Comparison of ENCODE assay signal across 17 cellular contexts in the genomic region with DNA sequence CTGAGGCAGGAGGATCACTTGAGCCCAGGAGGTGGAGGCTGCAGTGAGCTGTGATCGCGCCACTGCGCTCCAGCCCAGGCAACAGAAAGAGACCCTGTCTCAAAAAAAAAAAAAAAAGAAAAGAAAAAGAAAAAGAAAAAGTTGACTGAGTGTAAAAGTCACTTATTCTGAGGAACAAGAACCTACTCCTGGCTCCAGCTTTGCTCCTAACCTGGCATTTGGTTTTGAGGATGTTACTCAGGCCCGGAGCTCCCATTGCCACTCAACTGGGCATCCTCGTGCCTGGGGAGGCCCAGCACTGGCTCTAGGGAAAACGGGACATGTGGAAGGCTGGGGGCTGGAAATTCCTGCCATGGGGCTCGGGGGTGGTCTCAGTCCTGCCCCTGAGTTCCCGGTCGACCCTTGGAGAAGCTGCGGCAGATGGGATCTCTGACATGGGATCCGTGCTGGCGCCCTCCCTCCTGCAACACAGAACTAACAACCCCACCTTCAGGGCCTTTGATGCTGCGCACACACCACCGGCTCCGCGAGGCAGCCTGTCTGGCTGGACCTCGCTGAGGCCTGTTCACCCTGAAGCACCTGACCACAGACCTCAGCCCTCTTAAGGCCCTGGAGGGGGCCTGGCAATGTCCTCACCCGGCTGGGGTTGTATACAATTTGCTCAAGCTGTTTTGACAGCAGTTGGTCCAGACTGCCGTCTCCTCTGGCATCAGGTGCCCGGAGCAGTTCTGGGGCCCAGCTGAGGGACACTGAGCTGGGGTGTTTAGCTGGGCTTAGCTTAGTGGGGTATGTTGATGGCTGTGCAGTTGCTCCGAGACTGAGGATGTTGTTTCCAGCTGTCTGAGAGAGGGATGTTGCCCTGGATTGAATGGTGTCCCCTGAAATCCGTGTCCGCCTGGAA. TPM values are rescaled to one million over a fixed set of nuclear protein-coding genes. Genes with fewer than 3 reads are reported as not detected.
DNase-seq lines count a peak whose midpoint lies in the region; ATAC-seq and TF ChIP-seq lines count a peak whose summit lies in the region.
"Had no signal": no experiment of that assay in that cellular context is flagged by ENCODE, and none has a peak within 500 bp of the region (broad histone marks: within the 10 kb centered on the region; RNA-seq: fewer than 3 reads in every experiment).

No MANE protein-coding gene starts in this region.

- H3K4me3 ChIP-seq in CD8-positive, alpha-beta T cell (ENCODE audit: low read depth, low read length) = no peak overlapping the region
- no peak overlapping the region for H3K4me3 ChIP-seq in A673 (ENCODE audit: low read depth, low read length, poor library complexity, severe bottlenecking)

- H3K27ac ChIP-seq in CD8-positive, alpha-beta T cell (ENCODE audit: low read depth, low read length) = no peak overlapping the region
- H3K27ac ChIP-seq in A673 (ENCODE audit: low read depth, low read length, poor library complexity, severe bottlenecking) = no peak overlapping the region
- H3K27ac ChIP-seq: 22Rv1 had no signal

- peaks cover 69% of the 10 kb centered on the region for H3K4me1 Mint-ChIP-seq in CD8-positive, alpha-beta T cell (ENCODE audit: low read depth)
- H3K4me1 Mint-ChIP-seq in activated CD8-positive, alpha-beta T cell treated with anti-CD3 and anti-CD28 coated beads, Interleukin-2, amount 10 ng/mL, durations not matched to agents 7 days and 5 days (ENCODE audit: low read depth) = peaks cover 72% of the 10 kb centered on the region
- H3K4me1 Mint-ChIP-seq in mesothelial cell of epicardium = peaks cover 25% of the 10 kb centered on the region

- H3K27me3 ChIP-seq in CD8-positive, alpha-beta T cell (ENCODE audit: insufficient read depth, low read length) = no peaks in the 10 kb centered on the region
- H3K27me3 ChIP-seq in A673 (replicated peaks; ENCODE audit: insufficient read depth, low read depth, low read length, poor library complexity) = no peaks in the 10 kb centered on the region

- H3K4me1 ChIP-seq in CD8-positive, alpha-beta T cell (ENCODE audit: insufficient read depth, low read length) = peaks cover 72% of the 10 kb centered on the region
- no peaks in the 10 kb centered on the region for H3K4me1 ChIP-seq in A673 (ENCODE audit: insufficient read depth, low read length, poor library complexity, severe bottlenecking)

- peak overlapping the region; percentile 64 for H3K4me3 Mint-ChIP-seq in CD8-positive, alpha-beta T cell
- H3K4me3 Mint-ChIP-seq in activated CD8-positive, alpha-beta T cell treated with anti-CD3 and anti-CD28 coated beads, Interleukin-2, amount 10 ng/mL, durations not matched to agents 7 days and 5 days = no peak overlapping the region
- no peak overlapping the region for H3K4me3 Mint-ChIP-seq in mesothelial cell of epicardium
- H3K4me3 Mint-ChIP-seq: naive B cell had no signal

- H3K9me3 Mint-ChIP-seq in CD8-positive, alpha-beta T cell = no peaks in the 10 kb centered on the region
- H3K9me3 Mint-ChIP-seq in activated CD8-positive, alpha-beta T cell treated with anti-CD3 and anti-CD28 coated beads, Interleukin-2, amount 10 ng/mL, durations not matched to agents 7 days and 5 days (ENCODE audit: insufficient read depth) = no peaks in the 10 kb centered on the region
- H3K9me3 Mint-ChIP-seq in mesothelial cell of epicardium = no peaks in the 10 kb centered on the region
- H3K9me3 Mint-ChIP-seq: naive B cell had no signal

- no peaks in the 10 kb centered on the region for H3K9me3 ChIP-seq in CD8-positive, alpha-beta T cell (ENCODE audit: low read length)
- H3K9me3 ChIP-seq in A673 (ENCODE audit: low read depth, low read length, poor library complexity, severe bottlenecking) = no peaks in the 10 kb centered on the region

- H3K27ac Mint-ChIP-seq in CD8-positive, alpha-beta T cell = peak overlapping the region; percentile 82
- H3K27ac Mint-ChIP-seq in activated CD8-positive, alpha-beta T cell treated with anti-CD3 and anti-CD28 coated beads, Interleukin-2, amount 10 ng/mL, durations not matched to agents 7 days and 5 days = peak overlapping the region; percentile 55
- H3K27ac Mint-ChIP-seq in mesothelial cell of epicardium = peak overlapping the region; percentile 50

- no peaks in the 10 kb centered on the region for H3K27me3 Mint-ChIP-seq in CD8-positive, alpha-beta T cell (ENCODE audit: low read depth)
- H3K27me3 Mint-ChIP-seq in activated CD8-positive, alpha-beta T cell treated with anti-CD3 and anti-CD28 coated beads, Interleukin-2, amount 10 ng/mL, durations not matched to agents 7 days and 5 days (ENCODE audit: low read depth) = peaks cover 4% of the 10 kb centered on the region
- H3K27me3 Mint-ChIP-seq in mesothelial cell of epicardium (ENCODE audit: low read depth) = peaks cover 13% of the 10 kb centered on the region

- BruUV-seq in A673 (replicated peaks; lab: Mats Ljungman, UMichigan) = no TSS peak

- DNase-seq in DMS 273 (lab: John Stamatoyannopoulos, UW; ENCODE audit: unreplicated experiment) (peak; percentile 51), DMS 273 treated with DMSO at 0.1 percent for 48 hours (lab: John Stamatoyannopoulos, UW) (no peak), mesothelial cell of epicardium (ENCODE audit: low spot score in 2 of 2, unreplicated experiment in 2 of 2) (no peak), A673 (ENCODE audit: low spot score) (no peak)
- DNase-seq in CD8-positive, alpha-beta T cell = peak in 2 of 7 experiments; percentile 28 to 35
- no peak for DNase-seq in activated CD8-positive, alpha-beta T cell treated with anti-CD3 and anti-CD28 coated beads, Interleukin-2, amount 10 ng/mL, durations not matched to agents 7 days and 5 days
- no peak for DNase-seq in activated CD4-positive, CD25-positive, alpha-beta regulatory T cell treated with anti-CD3 and anti-CD28 coated beads, Interleukin-2, amount 50 U/mL, for 72 hours
- DNase-seq: activated gamma-delta T cell; effector memory CD4-positive, alpha-beta T cell; left ventricle myocardium superior; naive B cell; stimulated activated naive CD4-positive, alpha-beta T cell; SW 1271 had no signal

- no peak for TF ChIP-seq CTCF in CD8-positive, alpha-beta T cell (IDR thresholded peaks at IDR 0.05)
- no peak for TF ChIP-seq CTCF in mesothelial cell of epicardium (IDR thresholded peaks at IDR 0.05; ENCODE audit: unreplicated experiment)
- TF ChIP-seq CTCF in A673 (conservative IDR thresholded peaks at IDR 0.05; ENCODE audit: low read depth, low read length) = no peak

- POLR2A ChIA-PET in CD8-positive, alpha-beta T cell (lab: Charles Lee) = interaction anchor here (0.9 to 7.5 kb wide), 3 partner anchors 10 to 199 kb away, joined by 4 to 80 read pairs (median 5); a partner anchor contains a TSS
- POLR2A ChIA-PET in activated CD8-positive, alpha-beta T cell treated with anti-CD3 and anti-CD28 coated beads, Interleukin-2, amount 10 ng/mL, durations not matched to agents 7 days and 5 days (lab: Charles Lee) = interaction anchor here (0.7 to 3.1 kb wide), 6 partner anchors 8 to 70 kb away, joined by 3 to 12 read pairs (median 6); a partner anchor contains a TSS
- POLR2A ChIA-PET in A673 (lab: Charles Lee; ENCODE audit: low non-redundant PET) = no interaction called here

- H3K36me3 ChIP-seq in CD8-positive, alpha-beta T cell (ENCODE audit: insufficient read depth, low read length) = no peaks in the 10 kb centered on the region
- H3K36me3 ChIP-seq in A673 (ENCODE audit: insufficient read depth, low read length, poor library complexity, severe bottlenecking) = no peaks in the 10 kb centered on the region

- CTCF ChIA-PET in CD8-positive, alpha-beta T cell (lab: Charles Lee) = interaction anchor here (0.6 to 10.2 kb wide), 4 partner anchors 9 to 674 kb away, joined by 3 to 126 read pairs (median 10); a partner anchor contains a TSS
- CTCF ChIA-PET in activated CD8-positive, alpha-beta T cell treated with anti-CD3 and anti-CD28 coated beads, Interleukin-2, amount 10 ng/mL, durations not matched to agents 7 days and 5 days (lab: Charles Lee) = interaction anchor here (9.5 to 10.2 kb wide), 2 partner anchors 12 to 17 kb away, joined by 93 to 132 read pairs; a partner anchor contains a TSS
- CTCF ChIA-PET in A673 (lab: Charles Lee) = interaction anchor here (0.6 kb wide), 1 partner anchor 83 kb away, joined by 7 read pairs; no protein-coding TSS in a partner anchor

- H3K36me3 Mint-ChIP-seq in CD8-positive, alpha-beta T cell = no peaks in the 10 kb centered on the region
- no peaks in the 10 kb centered on the region for H3K36me3 Mint-ChIP-seq in activated CD8-positive, alpha-beta T cell treated with anti-CD3 and anti-CD28 coated beads, Interleukin-2, amount 10 ng/mL, durations not matched to agents 7 days and 5 days (ENCODE audit: low read depth)
- H3K36me3 Mint-ChIP-seq in mesothelial cell of epicardium = no peaks in the 10 kb centered on the region
- H3K36me3 Mint-ChIP-seq: naive B cell had no signal

- no peak for ATAC-seq in CD8-positive, alpha-beta T cell
- ATAC-seq in activated CD8-positive, alpha-beta T cell treated with anti-CD3 and anti-CD28 coated beads, Interleukin-2, amount 10 ng/mL, durations not matched to agents 7 days and 5 days = no peak
- no peak for ATAC-seq in GM21423 (IDR thresholded peaks at IDR 0.05; ENCODE audit: unreplicated experiment)

- intact Hi-C loops in CD8-positive, alpha-beta T cell (cut with DNase I, micrococcal nuclease) = no loop called here
- intact Hi-C loops in A673 (cut with micrococcal nuclease; ENCODE audit: unreplicated experiment) = loop anchor here (5.0 kb wide), 1 partner anchor 107 kb away; no protein-coding TSS in a partner anchor

RNA-seq across cellular contexts. Expression of a gene that starts 12.3 kb away (rescaled TPM):
- 100 to 1,000 TPM; 369 to 385 TPM for total RNA-seq in CD8-positive, alpha-beta T cell
- 100 to 1,000 TPM; 334 to 355 TPM for total RNA-seq in activated CD8-positive, alpha-beta T cell treated with anti-CD3 and anti-CD28 coated beads, Interleukin-2, amount 10 ng/mL, durations not matched to agents 7 days and 5 days
- total RNA-seq in mesothelial cell of epicardium (0.83 to 1.4 TPM (median 1.2 TPM) in 3 replicates), A673 (2021) (not detected in 2 replicates)

RNA-seq across cellular contexts. Expression of a gene that starts 28.5 kb away (rescaled TPM):
- under 1 TPM; 0.44 to 0.60 TPM for total RNA-seq in CD8-positive, alpha-beta T cell
- under 1 TPM; 0.92 to 0.94 TPM for total RNA-seq in activated CD8-positive, alpha-beta T cell treated with anti-CD3 and anti-CD28 coated beads, Interleukin-2, amount 10 ng/mL, durations not matched to agents 7 days and 5 days
- 5.8 to 7.0 TPM (median 7.0 TPM) in 3 replicates for total RNA-seq in mesothelial cell of epicardium
- 1.4 and 2.8 TPM in 2 replicates for total RNA-seq in A673 (2021)

RNA-seq across cellular contexts. Expression of a gene that starts 31.6 kb away (rescaled TPM):
- total RNA-seq in CD8-positive, alpha-beta T cell = 100 to 1,000 TPM; 369 to 393 TPM
- 100 to 1,000 TPM in 1 of 2 experiments, 10 to 100 TPM in 1; 99.5 to 111 TPM for total RNA-seq in activated CD8-positive, alpha-beta T cell treated with anti-CD3 and anti-CD28 coated beads, Interleukin-2, amount 10 ng/mL, durations not matched to agents 7 days and 5 days
- total RNA-seq in mesothelial cell of epicardium (202 to 212 TPM (median 204 TPM) in 3 replicates), A673 (2021) (139 and 150 TPM in 2 replicates)

RNA-seq across cellular contexts. Expression of a gene that starts 54.0 kb away (rescaled TPM):
- not detected for total RNA-seq in CD8-positive, alpha-beta T cell
- total RNA-seq in activated CD8-positive, alpha-beta T cell treated with anti-CD3 and anti-CD28 coated beads, Interleukin-2, amount 10 ng/mL, durations not matched to agents 7 days and 5 days = not detected
- 0.16 TPM in 1 of 3 replicates, not detected in the others for total RNA-seq in mesothelial cell of epicardium
- total RNA-seq in A673 (2021) = 0.39 and 1.2 TPM in 2 replicates
- total RNA-seq: cardiac septum, left ventricle myocardium superior, ureter had no signal

Comparison
In these comparisons a context has a peak if more than half of its experiments do, and no peak if none do; other contexts are left out.
1. RNA of a gene that starts 12.3 kb away (total RNA-seq): 369 to 385 TPM in CD8-positive, alpha-beta T cell and 334 to 355 TPM in activated CD8-positive, alpha-beta T cell treated with anti-CD3 and anti-CD28 coated beads, Interleukin-2, amount 10 ng/mL, durations not matched to agents 7 days and 5 days; 0.83 to 1.4 TPM in mesothelial cell of epicardium and not detected in A673; every median in the first group is over 100 times any median in the second.
2. Peak in every context shown above with its lines, with median percentiles within 50 percentile points of each other: H3K27ac Mint-ChIP-seq.